In the genomic region with DNA sequence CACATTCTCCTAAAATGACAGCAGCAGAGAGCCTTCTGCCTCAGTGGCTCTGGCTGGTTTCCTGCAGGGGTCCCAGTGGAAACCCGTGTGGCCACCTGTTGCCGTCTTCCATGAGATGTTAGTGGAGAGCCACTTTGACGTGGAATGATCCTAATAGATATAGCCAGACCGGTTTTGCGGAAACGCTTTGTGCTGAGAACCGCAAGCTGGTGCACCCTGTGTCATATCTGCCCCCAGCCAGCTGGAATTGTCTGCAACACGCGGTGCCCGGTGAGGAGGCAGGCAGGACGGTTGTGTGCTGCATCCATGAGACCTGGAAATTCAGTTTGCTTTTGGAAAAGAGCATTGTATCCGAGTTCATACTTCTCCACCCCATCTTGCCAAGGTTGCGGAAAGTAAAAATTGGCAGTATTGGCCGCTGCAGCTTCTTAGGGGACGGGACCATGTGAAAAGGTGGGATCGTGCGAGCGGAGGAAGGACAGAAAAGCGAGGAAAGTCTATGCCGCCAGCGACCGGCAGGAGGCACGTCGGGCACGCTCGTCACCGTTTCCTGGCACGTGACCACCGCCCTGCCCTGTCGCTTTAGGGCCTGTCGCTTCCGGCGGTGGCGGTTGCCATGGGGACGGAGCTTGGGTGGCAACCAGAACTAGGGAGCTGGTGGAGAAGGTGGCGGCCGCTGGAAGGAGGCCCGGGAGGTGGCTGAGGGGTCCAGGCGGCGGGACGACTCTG, we compare ENCODE assay signal across 8 cellular contexts. TPM values are rescaled to one million over a fixed set of nuclear protein-coding genes. Genes with fewer than 3 reads are reported as not detected.
A peak's percentile ranks its signal among the peaks of the same experiment; 100 is the strongest.
DNase-seq lines count a peak whose midpoint lies in the region; ATAC-seq and TF ChIP-seq lines count a peak whose summit lies in the region.

A gene with protein sequence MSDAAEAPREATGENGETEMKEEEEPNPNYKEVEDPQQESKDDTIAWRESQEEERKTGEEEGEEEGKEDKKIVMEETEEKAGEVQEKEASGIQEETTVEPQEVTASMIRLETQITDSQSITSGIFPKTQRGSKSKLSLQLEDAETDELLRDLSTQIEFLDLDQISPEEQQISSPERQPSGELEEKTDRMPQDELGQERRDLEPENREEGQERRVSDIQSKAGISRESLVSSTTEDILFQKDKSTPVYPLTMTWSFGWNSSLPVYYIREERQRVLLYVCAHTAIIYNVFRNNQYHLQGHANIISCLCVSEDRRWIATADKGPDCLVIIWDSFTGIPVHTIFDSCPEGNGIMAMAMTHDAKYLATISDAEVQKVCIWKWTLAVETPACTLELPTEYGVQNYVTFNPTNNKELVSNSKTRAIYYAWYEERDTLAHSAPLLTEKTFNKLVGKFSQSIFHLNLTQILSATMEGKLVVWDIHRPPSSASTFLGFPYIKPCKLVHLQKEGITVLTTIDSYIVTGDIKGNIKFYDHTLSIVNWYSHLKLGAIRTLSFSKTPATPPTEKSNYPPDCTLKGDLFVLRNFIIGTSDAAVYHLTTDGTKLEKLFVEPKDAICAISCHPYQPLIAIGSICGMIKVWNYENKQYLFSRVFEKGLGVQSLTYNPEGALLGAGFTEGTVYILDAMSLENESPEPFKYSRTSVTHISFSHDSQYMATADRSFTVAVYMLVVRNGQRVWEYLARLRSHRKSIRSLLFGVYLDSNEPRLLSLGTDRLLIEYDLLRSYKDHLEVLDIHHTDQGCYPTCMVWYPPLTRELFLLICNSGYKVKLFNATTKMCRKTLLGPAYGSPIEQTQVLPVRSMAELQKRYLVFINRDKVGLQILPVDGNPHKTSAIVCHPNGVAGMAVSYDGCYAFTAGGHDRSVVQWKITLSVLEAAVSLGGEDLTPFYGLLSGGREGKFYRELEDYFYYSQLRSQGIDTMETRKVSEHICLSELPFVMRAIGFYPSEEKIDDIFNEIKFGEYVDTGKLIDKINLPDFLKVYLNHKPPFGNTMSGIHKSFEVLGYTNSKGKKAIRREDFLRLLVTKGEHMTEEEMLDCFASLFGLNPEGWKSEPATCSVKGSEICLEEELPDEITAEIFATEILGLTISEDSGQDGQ (plus strand): TSS at position 643 of the 729 bp plus-strand sequence. CDS start 2,714 bp downstream, outside the sequence.

- H3K4me1 Mint-ChIP-seq in CD4-positive, alpha-beta T cell (ENCODE audit: low read depth), result peaks cover 8% of the 10 kb centered on the region
- peaks cover 21% of the 10 kb centered on the region for H3K4me1 Mint-ChIP-seq in glutamatergic neuron (ENCODE audit: low read depth, unreplicated experiment)

- TF ChIP-seq POLR2A in Peyer's patch (IDR thresholded peaks at IDR 0.05) (no peak), ovary (IDR thresholded peaks at IDR 0.05) (no peak), testis (IDR thresholded peaks at IDR 0.05) (no peak)

- H3K27ac Mint-ChIP-seq in CD4-positive, alpha-beta T cell, result peak within 1 kb of the TSS; percentile 80
- peak within 1 kb of the TSS; percentile 34 for H3K27ac Mint-ChIP-seq in glutamatergic neuron (ENCODE audit: unreplicated experiment)

- POLR2A ChIA-PET in CD4-positive, alpha-beta T cell (lab: Charles Lee), result interaction anchor here (0.5 to 1.6 kb wide), 9 partner anchors 29 to 349 kb away, joined by 3 to 9 read pairs (median 4); a partner anchor contains a TSS

- peaks cover 0 to 31% (median 0%) of the 10 kb centered on the region in 3 donors for H3K36me3 ChIP-seq in Peyer's patch
- H3K36me3 ChIP-seq in ovary, result no peaks in the 10 kb centered on the region
- no peaks in the 10 kb centered on the region for H3K36me3 ChIP-seq in testis (ENCODE audit: low read depth, missing control alignments)

- peak within 1 kb of the TSS; percentile 52 for H3K4me3 Mint-ChIP-seq in CD4-positive, alpha-beta T cell
- H3K4me3 Mint-ChIP-seq in glutamatergic neuron (ENCODE audit: unreplicated experiment), result peak within 1 kb of the TSS; percentile 82

- H3K9me3 Mint-ChIP-seq in CD4-positive, alpha-beta T cell, result no peaks in the 10 kb centered on the region
- peaks cover 3% of the 10 kb centered on the region for H3K9me3 Mint-ChIP-seq in glutamatergic neuron (ENCODE audit: unreplicated experiment)

- H3K36me3 Mint-ChIP-seq in CD4-positive, alpha-beta T cell (ENCODE audit: low read depth), result peaks cover 28% of the 10 kb centered on the region
- H3K36me3 Mint-ChIP-seq in glutamatergic neuron (ENCODE audit: unreplicated experiment), result no peaks in the 10 kb centered on the region

- intact Hi-C loops in CD4-positive, alpha-beta T cell (cut with DNase I, micrococcal nuclease), result loop anchor here (1.0 to 5.0 kb wide), 8 partner anchors 29 to 349 kb away; a partner anchor contains a TSS
- intact Hi-C loops in ovary (cut with DNase I) (no loop called here), testis (cut with DNase I; ENCODE audit: low total_unique reads) (no loop called here)

- H3K27ac ChIP-seq in CD4-positive, alpha-beta T cell (ENCODE audit: low read depth, low read length), result peak within 1 kb of the TSS; percentile 48
- H3K27ac ChIP-seq in Peyer's patch, result peak within 1 kb of the TSS; percentile 32 to 55 (median 44)
- no peak within 1 kb of the TSS for H3K27ac ChIP-seq in ovary
- peak within 1 kb of the TSS in 1 of 2 donors; percentile 24 for H3K27ac ChIP-seq in testis

- TF ChIP-seq EP300 in ovary (IDR thresholded peaks at IDR 0.05), result no peak

- TF ChIP-seq CTCF in CD4-positive, alpha-beta T cell (IDR thresholded peaks at IDR 0.05), result peak; percentile 91
- TF ChIP-seq CTCF in Peyer's patch (IDR thresholded peaks at IDR 0.05) (peak; percentile 56 to 95 (median 87)), glutamatergic neuron (IDR thresholded peaks at IDR 0.05; ENCODE audit: partially characterized antibody, unreplicated experiment) (peak; percentile 75), ovary (IDR thresholded peaks at IDR 0.05) (peak in 1 of 3 donors; percentile 44), testis (IDR thresholded peaks at IDR 0.05) (peak; percentile 23 to 83 (median 68))

- no peaks in the 10 kb centered on the region for H3K9me3 ChIP-seq in CD4-positive, alpha-beta T cell (ENCODE audit: control insufficient read depth, low read length)
- no peaks in the 10 kb centered on the region for H3K9me3 ChIP-seq in Peyer's patch
- H3K9me3 ChIP-seq in ovary, result no peaks in the 10 kb centered on the region
- no peaks in the 10 kb centered on the region for H3K9me3 ChIP-seq in testis

- H3K4me3 ChIP-seq in Peyer's patch (peak within 1 kb of the TSS; percentile 32 to 57 (median 48)), ovary (no peak within 1 kb of the TSS), testis (peak within 1 kb of the TSS; percentile 52 to 59)

- CTCF ChIA-PET in CD4-positive, alpha-beta T cell (lab: Charles Lee), result interaction anchor here (0.6 to 1.7 kb wide), 11 partner anchors 10 to 304 kb away, joined by 3 to 9 read pairs (median 4); a partner anchor contains a TSS

- H3K27me3 Mint-ChIP-seq in CD4-positive, alpha-beta T cell, result no peaks in the 10 kb centered on the region
- H3K27me3 Mint-ChIP-seq in glutamatergic neuron (ENCODE audit: unreplicated experiment), result peaks cover 11% of the 10 kb centered on the region

- DNase-seq in CD4-positive, alpha-beta T cell, result peak; percentile 87 to 97 (median 94)
- DNase-seq in HUDEP-2 (lab: John Stamatoyannopoulos, UW; ENCODE audit: unreplicated experiment in 76 of 76) (peak; percentile 26 to 98 (median 95)), Peyer's patch (peak; percentile 97 to 99 (median 99)), glutamatergic neuron (peak; percentile 98), ovary (peak; percentile 30 to 74 (median 69)), testis (peak; percentile 95)
- peak; percentile 93 for DNase-seq in activated naive CD4-positive, alpha-beta T cell treated with Interleukin-2 at 50 U/mL for 16 hours

- peak; percentile 99 for ATAC-seq in CD4-positive, alpha-beta T cell (ENCODE audit: poor library complexity)
- ATAC-seq in GM19452 (IDR thresholded peaks at IDR 0.05; ENCODE audit: unreplicated experiment), result peak; percentile 92

- no peaks in the 10 kb centered on the region for H3K27me3 ChIP-seq in CD4-positive, alpha-beta T cell (ENCODE audit: control insufficient read depth, insufficient read depth, low read length)
- no peaks in the 10 kb centered on the region for H3K27me3 ChIP-seq in Peyer's patch
- H3K27me3 ChIP-seq in ovary, result no peaks in the 10 kb centered on the region
- H3K27me3 ChIP-seq in testis, result no peaks in the 10 kb centered on the region

- 65 to 74% (median 68%) methylated on average over 41 of the region's 41 CpGs for WGBS in ovary, 3 donors
- 29 to 49% methylated on average over 28 to 41 of the region's 41 CpGs for WGBS in testis, 2 donors

- peaks cover 0 to 5% (median 4%) of the 10 kb centered on the region in 4 donors for H3K4me1 ChIP-seq in Peyer's patch
- no peaks in the 10 kb centered on the region for H3K4me1 ChIP-seq in ovary (ENCODE audit: insufficient read depth)
- H3K4me1 ChIP-seq in testis, result no peaks in the 10 kb centered on the region

RNA-seq across cellular contexts. Expression of the gene that starts here (rescaled TPM):
- under 1 TPM; 0.28 to 0.33 TPM for total RNA-seq in CD4-positive, alpha-beta T cell
- total RNA-seq in Peyer's patch, result 1 to 10 TPM in 1 of 4 donors, under 1 TPM in 2, not detected in 1; 0.67 to 1.1 (median 0.95) TPM
- total RNA-seq in glutamatergic neuron (ENCODE audit: unreplicated experiment), result 2.8 TPM
- 10 to 100 TPM in 1 of 7 donors, 1 to 10 TPM in 6; 2.7 to 28.7 (median 8.2) TPM for total RNA-seq in ovary
- 1 to 10 TPM; 1.2 to 5.5 TPM for polyA plus RNA-seq in ovary
- total RNA-seq in testis, result 10 to 100 TPM; 29.0 to 41.5 TPM
- 56.1 TPM for polyA plus RNA-seq in testis (ENCODE audit: insufficient read depth, low read depth, low replicate concordance)

Comparison
In these comparisons a context has a peak if more than half of its experiments do, and no peak if none do; other contexts are left out.
1. Peak in DNase-seq, ATAC-seq and H3K27ac ChIP-seq in CD4-positive, alpha-beta T cell; RNA of the gene not detected or under 1 TPM.
2. H3K27ac ChIP-seq: peak in Peyer's patch (4 of 4); none in ovary (0 of 2).
3. intact Hi-C loops: an anchor here in CD4-positive, alpha-beta T cell (1.0 to 5.0 kb wide); none called in ovary and testis.
4. Peak in every context shown above with its lines, with median percentiles within 50 percentile points of each other: DNase-seq.